In the genomic region with DNA sequence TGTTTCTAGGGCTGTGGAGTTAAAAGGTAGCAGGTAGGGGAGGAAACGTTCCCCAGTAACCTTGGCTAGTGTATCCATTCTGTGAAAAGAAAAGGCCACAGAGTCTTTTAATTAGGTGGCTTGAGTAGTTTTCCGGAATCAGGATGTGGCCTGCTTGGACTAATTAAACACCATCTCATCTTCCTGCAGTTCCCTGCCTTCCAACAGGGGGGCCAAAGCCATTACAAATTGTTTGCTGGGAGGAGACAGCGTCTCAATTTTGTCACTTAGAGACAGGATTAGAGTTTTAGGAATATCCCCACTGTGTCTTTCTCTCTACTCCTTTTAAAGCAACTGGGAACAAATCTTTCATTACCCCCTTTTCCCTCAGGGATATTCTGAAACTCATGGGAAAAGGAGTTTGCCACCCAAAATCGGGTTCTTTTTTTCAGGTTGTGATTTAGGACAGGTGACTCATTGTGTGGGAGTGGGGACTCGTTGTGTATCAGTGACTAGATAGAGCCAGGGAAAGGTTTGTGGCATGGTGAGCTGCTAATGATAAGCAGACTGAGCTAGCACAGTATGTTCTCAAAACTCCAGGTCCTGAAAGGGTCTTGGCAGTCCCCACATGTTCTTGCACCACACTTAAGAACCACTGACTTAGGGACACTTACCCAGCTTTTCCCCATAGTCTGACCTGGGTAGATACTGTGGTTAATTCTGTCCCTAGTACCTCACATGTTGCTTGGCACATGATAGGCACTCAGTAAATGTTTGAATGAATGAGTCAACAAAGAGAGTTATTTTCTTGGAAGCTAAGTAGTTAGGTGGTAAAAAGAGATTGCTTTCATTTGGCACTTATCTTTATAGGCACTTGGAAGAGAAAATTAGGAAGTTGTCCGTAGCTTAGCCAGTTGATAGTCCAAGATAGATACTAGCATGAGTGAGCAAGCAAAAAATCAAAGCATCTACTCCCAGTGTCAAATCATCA, we compare ENCODE assay signal across 1 cellular context.
A peak's percentile ranks its signal among the peaks of the same experiment; 100 is the strongest.
TF ChIP-seq lines count a peak whose summit lies in the region.

No MANE protein-coding gene starts in this region.

TF ChIP-seq in K562, 482 proteins besides CTCF, POLR2A, EP300 and RAD21 (continued from another document and continues in another):
- TF ChIP-seq, protein P1, sequence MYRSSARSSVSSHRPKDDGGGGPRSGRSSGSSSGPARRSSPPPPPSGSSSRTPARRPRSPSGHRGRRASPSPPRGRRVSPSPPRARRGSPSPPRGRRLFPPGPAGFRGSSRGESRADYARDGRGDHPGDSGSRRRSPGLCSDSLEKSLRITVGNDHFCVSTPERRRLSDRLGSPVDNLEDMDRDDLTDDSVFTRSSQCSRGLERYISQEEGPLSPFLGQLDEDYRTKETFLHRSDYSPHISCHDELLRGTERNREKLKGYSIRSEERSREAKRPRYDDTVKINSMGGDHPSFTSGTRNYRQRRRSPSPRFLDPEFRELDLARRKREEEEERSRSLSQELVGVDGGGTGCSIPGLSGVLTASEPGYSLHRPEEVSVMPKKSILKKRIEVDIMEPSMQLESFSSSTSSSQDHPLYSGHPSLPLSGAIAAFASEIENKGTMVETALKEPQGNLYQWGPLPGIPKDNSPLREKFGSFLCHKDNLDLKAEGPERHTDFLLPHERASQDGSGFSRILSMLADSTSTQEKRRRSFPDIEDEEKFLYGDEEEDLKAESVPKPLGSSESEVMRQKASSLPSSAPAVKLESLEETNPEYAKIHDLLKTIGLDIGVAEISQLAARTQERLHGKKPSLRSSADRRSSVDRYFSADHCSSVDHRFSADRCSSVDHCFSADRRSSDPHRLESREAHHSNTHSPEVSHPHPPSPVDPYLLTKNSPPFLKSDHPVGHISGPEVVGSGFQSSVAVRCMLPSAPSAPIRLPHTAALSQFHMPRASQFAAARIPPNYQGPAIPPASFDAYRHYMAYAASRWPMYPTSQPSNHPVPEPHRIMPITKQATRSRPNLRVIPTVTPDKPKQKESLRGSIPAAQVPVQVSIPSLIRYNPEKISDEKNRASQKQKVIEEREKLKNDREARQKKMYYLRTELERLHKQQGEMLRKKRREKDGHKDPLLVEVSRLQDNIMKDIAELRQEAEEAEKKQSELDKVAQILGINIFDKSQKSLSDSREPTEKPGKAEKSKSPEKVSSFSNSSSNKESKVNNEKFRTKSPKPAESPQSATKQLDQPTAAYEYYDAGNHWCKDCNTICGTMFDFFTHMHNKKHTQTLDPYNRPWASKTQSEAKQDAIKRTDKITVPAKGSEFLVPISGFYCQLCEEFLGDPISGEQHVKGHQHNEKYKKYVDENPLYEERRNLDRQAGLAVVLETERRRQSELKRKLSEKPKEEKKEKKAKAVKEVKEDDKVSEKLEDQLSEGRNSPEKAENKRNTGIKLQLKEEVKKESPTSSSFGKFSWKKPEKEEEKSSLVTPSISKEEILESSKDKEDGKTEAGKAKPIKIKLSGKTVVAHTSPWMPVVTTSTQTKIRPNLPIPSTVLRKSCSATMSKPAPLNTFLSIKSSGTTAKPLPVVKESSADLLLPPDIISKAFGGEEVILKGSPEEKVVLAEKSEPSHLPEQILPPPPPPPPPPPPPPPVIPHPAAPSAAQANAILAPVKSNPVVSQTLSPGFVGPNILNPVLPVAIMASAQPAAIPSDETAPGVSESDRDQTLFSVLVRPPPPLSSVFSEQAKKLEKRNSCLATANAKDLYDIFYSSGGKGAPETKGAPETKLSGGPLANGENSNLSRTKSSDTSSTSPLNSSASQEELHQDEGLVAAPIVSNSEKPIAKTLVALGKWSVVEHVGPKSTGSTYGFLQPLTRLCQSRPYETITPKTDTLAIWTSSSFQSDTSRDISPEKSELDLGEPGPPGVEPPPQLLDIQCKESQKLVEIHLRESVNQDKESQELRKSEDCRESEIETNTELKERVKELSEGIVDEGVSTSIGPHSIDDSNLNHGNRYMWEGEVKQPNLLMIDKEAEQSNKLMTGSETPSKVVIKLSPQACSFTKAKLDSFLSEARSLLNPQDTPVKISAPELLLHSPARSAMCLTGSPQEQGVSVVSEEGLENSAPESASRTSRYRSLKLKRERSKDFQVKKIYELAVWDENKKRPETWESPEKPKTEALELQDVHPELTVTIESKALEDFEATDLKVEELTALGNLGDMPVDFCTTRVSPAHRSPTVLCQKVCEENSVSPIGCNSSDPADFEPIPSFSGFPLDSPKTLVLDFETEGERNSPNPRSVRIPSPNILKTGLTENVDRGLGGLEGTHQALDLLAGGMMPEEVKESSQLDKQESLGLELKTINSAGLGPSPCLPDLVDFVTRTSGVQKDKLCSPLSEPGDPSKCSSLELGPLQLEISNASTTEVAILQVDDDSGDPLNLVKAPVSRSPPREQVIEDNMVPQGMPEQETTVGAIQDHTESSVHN (IDR thresholded peaks at IDR 0.05; ENCODE audit: borderline replicate concordance in 1 of 2, low read depth in 1 of 2) = no peak
- TF ChIP-seq HDAC2 (IDR thresholded peaks at IDR 0.05) (0 out of 2 replicates have a peak, but pooled peaks have one; percentile 41), FOSL1 (tag; conservative IDR thresholded peaks at IDR 0.05) (peak; percentile 91), TOE1 (IDR thresholded peaks at IDR 0.05; ENCODE audit: borderline replicate concordance) (no peak), TOE1 (CRISPR knock-in tag; IDR thresholded peaks at IDR 0.05; ENCODE audit: borderline replicate concordance, low read depth) (no peak), SMAD1 (IDR thresholded peaks at IDR 0.05; ENCODE audit: low read depth, low read length, partially characterized antibody) (no peak), TCF3 (CRISPR knock-in tag; IDR thresholded peaks at IDR 0.05) (peak; percentile 70), GATAD2A (IDR thresholded peaks at IDR 0.05) (no peak), CBFA2T2 (conservative IDR thresholded peaks at IDR 0.05) (peak; percentile 44), GTF2F1 (IDR thresholded peaks at IDR 0.05; ENCODE audit: low read depth, low read length) (no peak), KDM1A (IDR thresholded peaks at IDR 0.05) (peak; percentile 85 to 88), ARHGAP35 (IDR thresholded peaks at IDR 0.05; ENCODE audit: partially characterized antibody) (no peak), ARNT (IDR thresholded peaks at IDR 0.05) (no peak), CAMTA2 (CRISPR knock-in tag; conservative IDR thresholded peaks at IDR 0.05) (no peak), C11orf30 (IDR thresholded peaks at IDR 0.05; ENCODE audit: low read depth) (peak; percentile 14; the same call in 1 of the 2 replicates), GTF2A2 (tag; IDR thresholded peaks at IDR 0.05) (no peak), L3MBTL2 (IDR thresholded peaks at IDR 0.05) (no peak), STAT5A (IDR thresholded peaks at IDR 0.05; ENCODE audit: borderline replicate concordance, low read length) (no peak), PML (IDR thresholded peaks at IDR 0.05; ENCODE audit: low read length) (no peak), DMBX1 (CRISPR knock-in tag; IDR thresholded peaks at IDR 0.05; ENCODE audit: borderline replicate concordance) (no peak), NONO (IDR thresholded peaks at IDR 0.05; ENCODE audit: low read depth in 2 of 2, low read length in 1 of 2) (no peak), DPF2 (IDR thresholded peaks at IDR 0.05) (no peak), TEAD4 (IDR thresholded peaks at IDR 0.05; ENCODE audit: low read length) (peak; percentile 60; the same call in 1 of the 2 replicates), TEAD4 (CRISPR knock-in tag; IDR thresholded peaks at IDR 0.05; ENCODE audit: borderline replicate concordance) (no peak), SP2 (IDR thresholded peaks at IDR 0.05; ENCODE audit: extremely low read depth, low read depth, low read length, poor library complexity, severe bottlenecking) (no peak), FOXK2 (conservative IDR thresholded peaks at IDR 0.05 in 1 of 2, IDR thresholded peaks at IDR 0.05 in 1 of 2; ENCODE audit: low read depth in 2 of 2) (no peak; a peak in 1 of 4 replicates), CBX1 (IDR thresholded peaks at IDR 0.05; ENCODE audit: low read depth) (no peak), TAL1 (IDR thresholded peaks at IDR 0.05) (peak; percentile 37; the same call in 1 of the 2 replicates), TSC22D4 (tag; IDR thresholded peaks at IDR 0.05) (no peak), ZNF175 (CRISPR knock-in tag; IDR thresholded peaks at IDR 0.05; ENCODE audit: low read depth) (no peak), ZNF764 (CRISPR knock-in tag; IDR thresholded peaks at IDR 0.05; ENCODE audit: low read depth) (no peak), PCBP1 (IDR thresholded peaks at IDR 0.05; ENCODE audit: low read depth, low read length, poor library complexity, severe bottlenecking) (no peak), COPS2 (conservative IDR thresholded peaks at IDR 0.05) (no peak), RBM15 (IDR thresholded peaks at IDR 0.05; ENCODE audit: insufficient read depth, low read length) (no peak)
- TF ChIP-seq, protein P2, sequence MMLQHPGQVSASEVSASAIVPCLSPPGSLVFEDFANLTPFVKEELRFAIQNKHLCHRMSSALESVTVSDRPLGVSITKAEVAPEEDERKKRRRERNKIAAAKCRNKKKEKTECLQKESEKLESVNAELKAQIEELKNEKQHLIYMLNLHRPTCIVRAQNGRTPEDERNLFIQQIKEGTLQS (IDR thresholded peaks at IDR 0.05) = peak; percentile 57
- TF ChIP-seq, protein P2 (CRISPR knock-in tag; conservative IDR thresholded peaks at IDR 0.05) = no peak
- TF ChIP-seq, protein P3, sequence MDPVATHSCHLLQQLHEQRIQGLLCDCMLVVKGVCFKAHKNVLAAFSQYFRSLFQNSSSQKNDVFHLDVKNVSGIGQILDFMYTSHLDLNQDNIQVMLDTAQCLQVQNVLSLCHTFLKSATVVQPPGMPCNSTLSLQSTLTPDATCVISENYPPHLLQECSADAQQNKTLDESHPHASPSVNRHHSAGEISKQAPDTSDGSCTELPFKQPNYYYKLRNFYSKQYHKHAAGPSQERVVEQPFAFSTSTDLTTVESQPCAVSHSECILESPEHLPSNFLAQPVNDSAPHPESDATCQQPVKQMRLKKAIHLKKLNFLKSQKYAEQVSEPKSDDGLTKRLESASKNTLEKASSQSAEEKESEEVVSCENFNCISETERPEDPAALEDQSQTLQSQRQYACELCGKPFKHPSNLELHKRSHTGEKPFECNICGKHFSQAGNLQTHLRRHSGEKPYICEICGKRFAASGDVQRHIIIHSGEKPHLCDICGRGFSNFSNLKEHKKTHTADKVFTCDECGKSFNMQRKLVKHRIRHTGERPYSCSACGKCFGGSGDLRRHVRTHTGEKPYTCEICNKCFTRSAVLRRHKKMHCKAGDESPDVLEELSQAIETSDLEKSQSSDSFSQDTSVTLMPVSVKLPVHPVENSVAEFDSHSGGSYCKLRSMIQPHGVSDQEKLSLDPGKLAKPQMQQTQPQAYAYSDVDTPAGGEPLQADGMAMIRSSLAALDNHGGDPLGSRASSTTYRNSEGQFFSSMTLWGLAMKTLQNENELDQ (CRISPR knock-in tag; IDR thresholded peaks at IDR 0.05; ENCODE audit: borderline replicate concordance) = no peak
- TF ChIP-seq, protein P4, sequence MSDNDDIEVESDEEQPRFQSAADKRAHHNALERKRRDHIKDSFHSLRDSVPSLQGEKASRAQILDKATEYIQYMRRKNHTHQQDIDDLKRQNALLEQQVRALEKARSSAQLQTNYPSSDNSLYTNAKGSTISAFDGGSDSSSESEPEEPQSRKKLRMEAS (CRISPR knock-in tag; IDR thresholded peaks at IDR 0.05) = no peak
- TF ChIP-seq, protein P5, sequence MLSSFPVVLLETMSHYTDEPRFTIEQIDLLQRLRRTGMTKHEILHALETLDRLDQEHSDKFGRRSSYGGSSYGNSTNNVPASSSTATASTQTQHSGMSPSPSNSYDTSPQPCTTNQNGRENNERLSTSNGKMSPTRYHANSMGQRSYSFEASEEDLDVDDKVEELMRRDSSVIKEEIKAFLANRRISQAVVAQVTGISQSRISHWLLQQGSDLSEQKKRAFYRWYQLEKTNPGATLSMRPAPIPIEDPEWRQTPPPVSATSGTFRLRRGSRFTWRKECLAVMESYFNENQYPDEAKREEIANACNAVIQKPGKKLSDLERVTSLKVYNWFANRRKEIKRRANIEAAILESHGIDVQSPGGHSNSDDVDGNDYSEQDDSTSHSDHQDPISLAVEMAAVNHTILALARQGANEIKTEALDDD (IDR thresholded peaks at IDR 0.05) = peak; percentile 74; the same call in 1 of the 2 replicates
- TF ChIP-seq, protein P6, sequence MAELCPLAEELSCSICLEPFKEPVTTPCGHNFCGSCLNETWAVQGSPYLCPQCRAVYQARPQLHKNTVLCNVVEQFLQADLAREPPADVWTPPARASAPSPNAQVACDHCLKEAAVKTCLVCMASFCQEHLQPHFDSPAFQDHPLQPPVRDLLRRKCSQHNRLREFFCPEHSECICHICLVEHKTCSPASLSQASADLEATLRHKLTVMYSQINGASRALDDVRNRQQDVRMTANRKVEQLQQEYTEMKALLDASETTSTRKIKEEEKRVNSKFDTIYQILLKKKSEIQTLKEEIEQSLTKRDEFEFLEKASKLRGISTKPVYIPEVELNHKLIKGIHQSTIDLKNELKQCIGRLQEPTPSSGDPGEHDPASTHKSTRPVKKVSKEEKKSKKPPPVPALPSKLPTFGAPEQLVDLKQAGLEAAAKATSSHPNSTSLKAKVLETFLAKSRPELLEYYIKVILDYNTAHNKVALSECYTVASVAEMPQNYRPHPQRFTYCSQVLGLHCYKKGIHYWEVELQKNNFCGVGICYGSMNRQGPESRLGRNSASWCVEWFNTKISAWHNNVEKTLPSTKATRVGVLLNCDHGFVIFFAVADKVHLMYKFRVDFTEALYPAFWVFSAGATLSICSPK (IDR thresholded peaks at IDR 0.05; ENCODE audit: borderline replicate concordance) = no peak
- TF ChIP-seq, protein P7, sequence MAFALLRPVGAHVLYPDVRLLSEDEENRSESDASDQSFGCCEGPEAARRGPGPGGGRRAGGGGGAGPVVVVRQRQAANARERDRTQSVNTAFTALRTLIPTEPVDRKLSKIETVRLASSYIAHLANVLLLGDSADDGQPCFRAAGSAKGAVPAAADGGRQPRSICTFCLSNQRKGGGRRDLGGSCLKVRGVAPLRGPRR (CRISPR knock-in tag; IDR thresholded peaks at IDR 0.05) = no peak
